In genomic region chr18:70553961-70554325, GRCh38 we compare ENCODE assay signal across 26 cellular contexts.
A peak's percentile ranks its signal among the peaks of the same experiment; 100 is the strongest.
DNase-seq lines count a peak whose midpoint lies in the region; FAIRE-seq and TF ChIP-seq lines count a peak whose summit lies in the region.
"Had no signal": no experiment of that assay in that cellular context is flagged by ENCODE, and none has a peak within 500 bp of the region (broad histone marks: within the 10 kb centered on the region; RNA-seq: fewer than 3 reads in every experiment).

No MANE protein-coding gene starts in this region.

- no peaks in the 10 kb centered on the region for H3K36me3 ChIP-seq in CD8-positive, alpha-beta memory T cell (ENCODE audit: insufficient read depth, low read length)

- POLR2A ChIA-PET in CD8-positive, alpha-beta memory T cell (lab: Charles Lee): no interaction called here

- peak overlapping the region in 5 of 8 donors; percentile 44 to 86 (median 72) for H3K27ac Mint-ChIP-seq in CD8-positive, alpha-beta memory T cell
- H3K27ac Mint-ChIP-seq: dendritic cell treated with granulocyte-macrophage colony-stimulating factor and Interleukin-4, amounts not matched to agents 40 ng/mL and 50 ng/mL, for 4 days; nephron had no signal

- no peak overlapping the region for H3K4me3 ChIP-seq in CD8-positive, alpha-beta memory T cell (ENCODE audit: low read length)

- peaks cover 0 to 5% (median 3%) of the 10 kb centered on the region in 5 donors for H3K9me3 Mint-ChIP-seq in CD8-positive, alpha-beta memory T cell
- H3K9me3 Mint-ChIP-seq: H9 had no signal

- peaks cover 0 to 2% (median 0%) of the 10 kb centered on the region in 3 donors for H3K4me1 Mint-ChIP-seq in CD8-positive, alpha-beta memory T cell
- H3K4me1 Mint-ChIP-seq: nephron had no signal

- H3K27me3 ChIP-seq in CD8-positive, alpha-beta memory T cell (ENCODE audit: insufficient read depth, low read length, poor library complexity, severe bottlenecking): no peaks in the 10 kb centered on the region

- H3K4me3 Mint-ChIP-seq in CD8-positive, alpha-beta memory T cell: no peak overlapping the region
- H3K4me3 Mint-ChIP-seq: dendritic cell treated with granulocyte-macrophage colony-stimulating factor and Interleukin-4, amounts not matched to agents 40 ng/mL and 50 ng/mL, for 4 days; H9; nephron had no signal

- no peak for TF ChIP-seq CTCF in GM20000 (IDR thresholded peaks at IDR 0.05; ENCODE audit: extremely low read depth, missing control alignments)

- no peaks in the 10 kb centered on the region for H3K4me1 ChIP-seq in CD8-positive, alpha-beta memory T cell (ENCODE audit: insufficient read depth, low read length)

- CTCF ChIA-PET in CD8-positive, alpha-beta memory T cell (lab: Charles Lee): no interaction called here

- no peaks in the 10 kb centered on the region for H3K27me3 Mint-ChIP-seq in CD8-positive, alpha-beta memory T cell
- H3K27me3 Mint-ChIP-seq: dendritic cell treated with granulocyte-macrophage colony-stimulating factor and Interleukin-4, amounts not matched to agents 40 ng/mL and 50 ng/mL, for 4 days had no signal

- peak; percentile 38 for FAIRE-seq in islet of Langerhans (lab: Jason Lieb, UNC)
- FAIRE-seq: endothelial cell of umbilical vein had no signal

- DNase-seq in CD8-positive, alpha-beta memory T cell: no peak
- DNase-seq in NCI-H1417 treated with DMSO at 0.1 percent for 48 hours (lab: John Stamatoyannopoulos, UW) (peak; percentile 59), SK-N-DZ (ENCODE audit: low spot score) (peak; percentile 7), AG20443 (ENCODE audit: low spot score) (no peak), GM20000 (ENCODE audit: low spot score) (no peak), amygdala (lab: John Stamatoyannopoulos, UW) (no peak), foreskin melanocyte (no peak)
- DNase-seq: activated CD4-positive, alpha-beta T cell treated with anti-CD3 and anti-CD28 coated beads, Interleukin-2, amount 50 U/mL, for 48 hours; activated CD4-positive, CD25-positive, alpha-beta regulatory T cell; activated gamma-delta T cell treated with Interleukin-2 at 50 U/mL for 16 hours; activated T-cell treated with anti-CD3 and anti-CD28 coated beads for 4 hours; EL; H9; left ventricle myocardium superior; midbrain; NCI-H1105 treated with DMSO at 0.1 percent for 48 hours; NCI-H446; posterior cingulate gyrus; stimulated activated CD4-positive, alpha-beta T cell treated with anti-CD3 and anti-CD28 coated beads, Interleukin-15, amount 100 ng/mL, for 24 hours; T1000; trophoblast cell had no signal

- H3K9me3 ChIP-seq in CD8-positive, alpha-beta memory T cell (ENCODE audit: low read length): no peaks in the 10 kb centered on the region

- no peak overlapping the region for H3K27ac ChIP-seq in CD8-positive, alpha-beta memory T cell (ENCODE audit: low read depth, low read length)
- H3K27ac ChIP-seq: RWPE1 had no signal

- H3K36me3 Mint-ChIP-seq in CD8-positive, alpha-beta memory T cell: no peaks in the 10 kb centered on the region

Comparison
In these comparisons a context has a peak if more than half of its experiments do, and no peak if none do; other contexts are left out.
1. DNase-seq: peak in NCI-H1417 treated with DMSO at 0.1 percent for 48 hours (single experiment) and SK-N-DZ (single experiment); none in CD8-positive, alpha-beta memory T cell (0 of 5), AG20443 (single experiment), GM20000 (single experiment), amygdala (0 of 56) and foreskin melanocyte (single experiment).